Comparison of ENCODE assay signal across 25 cellular contexts in the genomic region with DNA sequence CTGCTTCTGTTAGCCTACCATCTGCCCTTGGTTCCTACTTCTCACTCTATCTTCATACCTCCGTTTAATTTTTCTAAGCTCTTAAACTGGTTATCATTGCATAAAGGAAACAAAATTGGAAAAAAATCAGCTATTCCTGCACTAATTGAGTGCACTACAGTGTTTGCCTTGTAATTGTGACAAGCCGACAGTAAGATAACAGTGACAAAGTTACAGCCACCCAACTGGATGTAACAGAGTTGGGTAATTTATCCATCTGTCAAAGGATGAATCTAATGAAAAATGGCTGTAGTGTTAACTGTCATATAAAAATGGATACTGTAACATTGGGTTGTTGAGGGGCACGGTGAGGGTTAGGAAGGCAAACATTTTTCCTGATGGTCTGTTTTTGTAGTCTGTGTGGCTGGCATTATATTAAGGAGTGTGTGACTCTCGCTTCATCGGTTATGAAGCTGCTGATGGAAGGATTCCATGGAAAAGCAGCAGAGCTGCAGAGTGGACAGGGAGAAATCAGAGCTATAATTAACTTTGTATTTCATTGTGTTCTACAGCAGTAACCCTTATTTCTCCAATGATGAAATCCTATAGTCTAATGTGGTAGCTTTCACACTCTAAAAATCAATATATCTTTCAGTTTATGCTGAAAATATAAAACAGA. TPM values are rescaled to one million over a fixed set of nuclear protein-coding genes. Genes with fewer than 3 reads are reported as not detected.
DNase-seq lines count a peak whose midpoint lies in the region; ATAC-seq, FAIRE-seq and TF ChIP-seq lines count a peak whose summit lies in the region.
"Had no signal": no experiment of that assay in that cellular context is flagged by ENCODE, and none has a peak within 500 bp of the region (broad histone marks: within the 10 kb centered on the region; RNA-seq: fewer than 3 reads in every experiment).

No MANE protein-coding gene starts in this region.

- no peak for FAIRE-seq in GM12892 (lab: Jason Lieb, UNC)
- FAIRE-seq: GM19239, HTR-8/SVneo, RCC 7860 had no signal

- intact Hi-C loops in heart left ventricle (cut with DNase I) (no loop called here), left cardiac atrium (cut with DNase I) (no loop called here), left ventricle myocardium inferior (cut with micrococcal nuclease) (no loop called here)

- TF ChIP-seq POLR2A in heart left ventricle (IDR thresholded peaks at IDR 0.05): no peak
- TF ChIP-seq POLR2A in GM12892 (IDR thresholded peaks at IDR 0.05; ENCODE audit: low read depth, low read length): no peak

- H3K27me3 ChIP-seq in heart left ventricle (no peaks in the 10 kb centered on the region), left ventricle myocardium inferior (ENCODE audit: low read depth) (no peaks in the 10 kb centered on the region)

- peak overlapping the region in 7 of 12 donors; percentile 9 to 60 (median 44) for H3K27ac ChIP-seq in heart left ventricle
- peak overlapping the region; percentile 59 for H3K27ac ChIP-seq in left ventricle myocardium inferior (replicated peaks)

- 43 to 54% (median 48%) methylated on average over 5 of the region's 5 CpGs for WGBS in heart left ventricle, 4 donors

- H3K9me3 ChIP-seq in heart left ventricle: no peaks in the 10 kb centered on the region
- H3K9me3 ChIP-seq in left ventricle myocardium inferior (replicated peaks): no peaks in the 10 kb centered on the region

- DNase-seq in NCI-H1417 (lab: John Stamatoyannopoulos, UW): peak in 2 of 3 experiments; percentile 15 to 58
- no peak for DNase-seq in NCI-H1417 treated with DMSO at 0.1 percent for 48 hours (lab: John Stamatoyannopoulos, UW)
- DNase-seq in heart left ventricle: no peak
- no peak for DNase-seq in left cardiac atrium
- no peak for DNase-seq in left ventricle myocardium inferior
- DNase-seq in DMS114 treated with DMSO at 0.1 percent for 48 hours (lab: John Stamatoyannopoulos, UW; ENCODE audit: unreplicated experiment): no peak
- no peak for DNase-seq in SHP77 (lab: John Stamatoyannopoulos, UW)
- DNase-seq in GM12892 (ENCODE audit: insufficient read length): no peak
- DNase-seq: 8988T, GF-D8, HCEC 1CT, Karpas-422, NCI-H187, SHP77 treated with DMSO at 0.1 percent for 48 hours had no signal

- ATAC-seq in heart left ventricle (peak; percentile 61 to 86 (median 72)), left cardiac atrium (no peak)
- ATAC-seq: GM23338, SK-N-SH treated with all-trans-retinoic acid at 6 μM for 48 hours had no signal

- H3K4me3 ChIP-seq in heart left ventricle: no peak overlapping the region
- no peak overlapping the region for H3K4me3 ChIP-seq in left ventricle myocardium inferior
- H3K4me3 ChIP-seq: GM23338 had no signal

- H3K36me3 ChIP-seq in heart left ventricle (no peaks in the 10 kb centered on the region), left ventricle myocardium inferior (no peaks in the 10 kb centered on the region)

- H3K4me1 ChIP-seq in heart left ventricle: peaks cover 0 to 18% (median 1%) of the 10 kb centered on the region in 12 donors
- H3K4me1 ChIP-seq in left ventricle myocardium inferior: peaks cover 19% of the 10 kb centered on the region

- no peak for TF ChIP-seq CTCF in heart left ventricle (IDR thresholded peaks at IDR 0.05)
- no peak for TF ChIP-seq CTCF in left ventricle myocardium inferior (IDR thresholded peaks at IDR 0.05; ENCODE audit: borderline replicate concordance)

RNA-seq across cellular contexts. Expression of gene PBOV1, which starts 12.7 kb away (rescaled TPM):
- not detected for total RNA-seq in heart left ventricle
- not detected for polyA plus RNA-seq in heart left ventricle
- not detected for total RNA-seq in left cardiac atrium
- total RNA-seq in left ventricle myocardium inferior: not detected
- polyA plus RNA-seq in GM12892 (2012; ENCODE audit: missing spikeins): not detected
- total RNA-seq: Daoy, GM23338, MCF 10A, OCI-LY7 had no signal
- polyA plus RNA-seq: AG04450, CD14-positive monocyte, GM23338, IgD-negative memory B cell had no signal

RNA-seq across cellular contexts. Expression of gene ARFGEF3, which starts 43.8 kb away (rescaled TPM):
- total RNA-seq in heart left ventricle (10 to 100 TPM in 1 of 9 donors, 1 to 10 TPM in 8; 1.0 to 11.9 (median 2.8) TPM), left cardiac atrium (1 to 10 TPM; 1.4 to 2.7 TPM), left ventricle myocardium inferior (2.0 TPM)
- under 1 TPM; 0.58 to 0.65 TPM for polyA plus RNA-seq in heart left ventricle
- polyA plus RNA-seq in GM12892 (2012; ENCODE audit: missing spikeins): 0.19 TPM
- total RNA-seq: OCI-LY7 had no signal
- polyA plus RNA-seq: CD14-positive monocyte, IgD-negative memory B cell had no signal

Comparison
In these comparisons a context has a peak if more than half of its experiments do, and no peak if none do; other contexts are left out.
1. DNase-seq: peak in NCI-H1417 (2 of 3); none in NCI-H1417 treated with DMSO at 0.1 percent for 48 hours (single experiment), heart left ventricle (0 of 5), left cardiac atrium (single experiment), left ventricle myocardium inferior (single experiment), DMS114 treated with DMSO at 0.1 percent for 48 hours (single experiment), SHP77 (0 of 2) and GM12892 (single experiment).
2. ATAC-seq: peak in heart left ventricle (4 of 4); none in left cardiac atrium (0 of 2).